Comparison of ENCODE assay signal across 2 cellular contexts in the genomic region with DNA sequence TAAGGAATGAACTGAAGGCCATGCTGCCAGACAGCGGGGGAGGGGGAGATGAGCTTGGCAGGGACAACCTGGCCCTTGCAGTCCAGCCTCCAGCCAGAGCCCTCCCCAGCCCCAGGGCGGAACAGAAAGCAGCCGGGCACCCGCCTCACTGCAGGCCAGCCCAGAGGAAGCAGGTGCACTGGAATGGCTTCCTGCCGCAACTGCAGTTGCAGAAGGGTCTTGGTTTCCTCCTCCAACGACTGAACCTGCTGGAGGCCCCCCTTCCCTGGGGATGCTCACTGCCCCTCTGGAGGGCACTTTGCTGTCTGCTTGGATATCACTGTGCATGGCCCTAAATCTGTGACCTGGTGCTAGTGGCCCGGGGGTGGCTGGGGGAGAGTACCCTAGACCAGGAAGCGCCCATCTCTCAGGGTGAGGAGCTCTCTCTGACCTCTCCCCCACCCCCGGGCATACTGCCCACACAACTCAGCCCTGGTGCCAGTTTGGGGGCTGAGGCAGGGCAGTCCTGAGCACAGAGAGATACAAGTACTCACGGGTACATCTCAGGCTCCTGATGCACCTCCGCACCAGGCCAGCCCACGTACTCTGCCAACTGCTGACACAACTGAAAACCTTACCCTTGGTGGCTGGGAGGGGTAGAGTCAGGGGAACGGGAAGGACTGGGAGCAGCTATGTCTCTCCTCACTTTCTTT.
TF ChIP-seq lines count a peak whose summit lies in the region.

No MANE protein-coding gene starts in this region.

TF ChIP-seq in liver, 16 proteins besides CTCF, POLR2A, EP300 and RAD21:
- TF ChIP-seq, protein P1, sequence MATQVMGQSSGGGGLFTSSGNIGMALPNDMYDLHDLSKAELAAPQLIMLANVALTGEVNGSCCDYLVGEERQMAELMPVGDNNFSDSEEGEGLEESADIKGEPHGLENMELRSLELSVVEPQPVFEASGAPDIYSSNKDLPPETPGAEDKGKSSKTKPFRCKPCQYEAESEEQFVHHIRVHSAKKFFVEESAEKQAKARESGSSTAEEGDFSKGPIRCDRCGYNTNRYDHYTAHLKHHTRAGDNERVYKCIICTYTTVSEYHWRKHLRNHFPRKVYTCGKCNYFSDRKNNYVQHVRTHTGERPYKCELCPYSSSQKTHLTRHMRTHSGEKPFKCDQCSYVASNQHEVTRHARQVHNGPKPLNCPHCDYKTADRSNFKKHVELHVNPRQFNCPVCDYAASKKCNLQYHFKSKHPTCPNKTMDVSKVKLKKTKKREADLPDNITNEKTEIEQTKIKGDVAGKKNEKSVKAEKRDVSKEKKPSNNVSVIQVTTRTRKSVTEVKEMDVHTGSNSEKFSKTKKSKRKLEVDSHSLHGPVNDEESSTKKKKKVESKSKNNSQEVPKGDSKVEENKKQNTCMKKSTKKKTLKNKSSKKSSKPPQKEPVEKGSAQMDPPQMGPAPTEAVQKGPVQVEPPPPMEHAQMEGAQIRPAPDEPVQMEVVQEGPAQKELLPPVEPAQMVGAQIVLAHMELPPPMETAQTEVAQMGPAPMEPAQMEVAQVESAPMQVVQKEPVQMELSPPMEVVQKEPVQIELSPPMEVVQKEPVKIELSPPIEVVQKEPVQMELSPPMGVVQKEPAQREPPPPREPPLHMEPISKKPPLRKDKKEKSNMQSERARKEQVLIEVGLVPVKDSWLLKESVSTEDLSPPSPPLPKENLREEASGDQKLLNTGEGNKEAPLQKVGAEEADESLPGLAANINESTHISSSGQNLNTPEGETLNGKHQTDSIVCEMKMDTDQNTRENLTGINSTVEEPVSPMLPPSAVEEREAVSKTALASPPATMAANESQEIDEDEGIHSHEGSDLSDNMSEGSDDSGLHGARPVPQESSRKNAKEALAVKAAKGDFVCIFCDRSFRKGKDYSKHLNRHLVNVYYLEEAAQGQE (IDR thresholded peaks at IDR 0.05), result no peak
- TF ChIP-seq EGR1 (IDR thresholded peaks at IDR 0.05; ENCODE audit: low read depth in 2 of 2), result no peak
- no peak for TF ChIP-seq YY1 (IDR thresholded peaks at IDR 0.05)
- TF ChIP-seq, protein P2, sequence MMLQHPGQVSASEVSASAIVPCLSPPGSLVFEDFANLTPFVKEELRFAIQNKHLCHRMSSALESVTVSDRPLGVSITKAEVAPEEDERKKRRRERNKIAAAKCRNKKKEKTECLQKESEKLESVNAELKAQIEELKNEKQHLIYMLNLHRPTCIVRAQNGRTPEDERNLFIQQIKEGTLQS (IDR thresholded peaks at IDR 0.05), result no peak
- no peak for TF ChIP-seq HNF4G (IDR thresholded peaks at IDR 0.05)
- no peak for TF ChIP-seq TAF1 (conservative IDR thresholded peaks at IDR 0.05)
- no peak for TF ChIP-seq SP1 (IDR thresholded peaks at IDR 0.05)
- TF ChIP-seq, protein P3, sequence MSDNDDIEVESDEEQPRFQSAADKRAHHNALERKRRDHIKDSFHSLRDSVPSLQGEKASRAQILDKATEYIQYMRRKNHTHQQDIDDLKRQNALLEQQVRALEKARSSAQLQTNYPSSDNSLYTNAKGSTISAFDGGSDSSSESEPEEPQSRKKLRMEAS (IDR thresholded peaks at IDR 0.05), result no peak
- TF ChIP-seq FOXA2 (IDR thresholded peaks at IDR 0.05), result no peak
- TF ChIP-seq, protein P4, sequence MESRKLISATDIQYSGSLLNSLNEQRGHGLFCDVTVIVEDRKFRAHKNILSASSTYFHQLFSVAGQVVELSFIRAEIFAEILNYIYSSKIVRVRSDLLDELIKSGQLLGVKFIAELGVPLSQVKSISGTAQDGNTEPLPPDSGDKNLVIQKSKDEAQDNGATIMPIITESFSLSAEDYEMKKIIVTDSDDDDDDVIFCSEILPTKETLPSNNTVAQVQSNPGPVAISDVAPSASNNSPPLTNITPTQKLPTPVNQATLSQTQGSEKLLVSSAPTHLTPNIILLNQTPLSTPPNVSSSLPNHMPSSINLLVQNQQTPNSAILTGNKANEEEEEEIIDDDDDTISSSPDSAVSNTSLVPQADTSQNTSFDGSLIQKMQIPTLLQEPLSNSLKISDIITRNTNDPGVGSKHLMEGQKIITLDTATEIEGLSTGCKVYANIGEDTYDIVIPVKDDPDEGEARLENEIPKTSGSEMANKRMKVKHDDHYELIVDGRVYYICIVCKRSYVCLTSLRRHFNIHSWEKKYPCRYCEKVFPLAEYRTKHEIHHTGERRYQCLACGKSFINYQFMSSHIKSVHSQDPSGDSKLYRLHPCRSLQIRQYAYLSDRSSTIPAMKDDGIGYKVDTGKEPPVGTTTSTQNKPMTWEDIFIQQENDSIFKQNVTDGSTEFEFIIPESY (IDR thresholded peaks at IDR 0.05), result no peak
- no peak for TF ChIP-seq JUND (IDR thresholded peaks at IDR 0.05)
- TF ChIP-seq HNF4A (conservative IDR thresholded peaks at IDR 0.05), result no peak
- TF ChIP-seq GABPA (IDR thresholded peaks at IDR 0.05 in 1 of 2, conservative IDR thresholded peaks at IDR 0.05 in 1 of 2), result no peak
- no peak for TF ChIP-seq RXRA (IDR thresholded peaks at IDR 0.05)
- no peak for TF ChIP-seq NR2F2 (IDR thresholded peaks at IDR 0.05)
- no peak for TF ChIP-seq FOXA1 (IDR thresholded peaks at IDR 0.05)
TF ChIP-seq in liver: peak in this region for 0.

TF ChIP-seq in HepG2, 621 proteins besides CTCF, POLR2A, EP300 and RAD21:
- TF ChIP-seq ZMYM4 (CRISPR knock-in tag; IDR thresholded peaks at IDR 0.05) (no peak), NFKB2 (CRISPR knock-in tag; IDR thresholded peaks at IDR 0.05; ENCODE audit: borderline replicate concordance) (no peak), RBM22 (optimal IDR thresholded peaks at IDR 0.05; ENCODE audit: low read length) (no peak), ZNF792 (CRISPR knock-in tag; IDR thresholded peaks at IDR 0.05) (no peak), ZNF678 (CRISPR knock-in tag; IDR thresholded peaks at IDR 0.05) (no peak), ZEB1 (IDR thresholded peaks at IDR 0.05; ENCODE audit: insufficient replicate concordance, low read depth) (no peak), RXRA (CRISPR knock-in tag; IDR thresholded peaks at IDR 0.05) (no peak), SMAD1 (CRISPR knock-in tag; IDR thresholded peaks at IDR 0.05; ENCODE audit: borderline replicate concordance, low read depth) (no peak), GATAD1 (CRISPR knock-in tag; IDR thresholded peaks at IDR 0.05) (no peak)
